In genomic region chr17:42456223-42457106, GRCh38 we compare ENCODE assay signal across 8 cellular contexts. TPM values are rescaled to one million over a fixed set of nuclear protein-coding genes. Genes with fewer than 3 reads are reported as not detected.
DNase-seq lines count a peak whose midpoint lies in the region; ATAC-seq and TF ChIP-seq lines count a peak whose summit lies in the region.

No MANE protein-coding gene starts in this region.

- H2AFZ ChIP-seq in parathyroid adenoma = peak overlapping the region; percentile 65

- H3K27ac ChIP-seq in parathyroid adenoma = peak overlapping the region; percentile 66
- no peak overlapping the region for H3K27ac ChIP-seq in brain microvascular endothelial cell

- H3K9ac ChIP-seq in parathyroid adenoma = no peak overlapping the region

- H3K4me3 ChIP-seq in parathyroid adenoma (ENCODE audit: low read depth, low read length) (peak overlapping the region; percentile 49), brain microvascular endothelial cell (ENCODE audit: low read depth, low read length) (no peak overlapping the region)

- peaks cover 11% of the 10 kb centered on the region for H3K79me2 ChIP-seq in parathyroid adenoma

- H3K36me3 ChIP-seq in parathyroid adenoma (ENCODE audit: control insufficient read depth, insufficient read depth, low read length) = no peaks in the 10 kb centered on the region
- H3K36me3 ChIP-seq in brain microvascular endothelial cell (replicated peaks) = peaks cover 4% of the 10 kb centered on the region

- peak; percentile 40 for DNase-seq in AG09319 (ENCODE audit: extremely low read depth, low read depth)
- peak; percentile 68 for DNase-seq in SK-MEL-5 (ENCODE audit: low read depth, low spot score)
- peak; percentile 40 for DNase-seq in epidermal melanocyte (ENCODE audit: insufficient read length, low spot score)
- no peak for DNase-seq in brain microvascular endothelial cell

- H3K27me3 ChIP-seq in parathyroid adenoma (ENCODE audit: control insufficient read depth, insufficient read depth, low read length) (no peaks in the 10 kb centered on the region), brain microvascular endothelial cell (replicated peaks) (no peaks in the 10 kb centered on the region)

- TF ChIP-seq CTCF in AG09319 (IDR thresholded peaks at IDR 0.05; ENCODE audit: low read depth, low read length) = no peak
- TF ChIP-seq CTCF in parathyroid adenoma (IDR thresholded peaks at IDR 0.05) = no peak
- TF ChIP-seq CTCF in brain microvascular endothelial cell (IDR thresholded peaks at IDR 0.05; ENCODE audit: low read depth, low read length, missing control alignments) = no peak

- no peaks in the 10 kb centered on the region for H3K9me3 ChIP-seq in parathyroid adenoma (ENCODE audit: control insufficient read depth, low read length)

- peak overlapping the region; percentile 80 for H3K4me2 ChIP-seq in parathyroid adenoma (ENCODE audit: low read length)

- ATAC-seq in GM19452 (IDR thresholded peaks at IDR 0.05; ENCODE audit: unreplicated experiment) (peak; percentile 38), HG03159 (IDR thresholded peaks at IDR 0.05; ENCODE audit: unreplicated experiment) (no peak), HG02759 (IDR thresholded peaks at IDR 0.05; ENCODE audit: unreplicated experiment) (no peak)

- peaks cover 17% of the 10 kb centered on the region for H3K4me1 ChIP-seq in parathyroid adenoma

- in situ Hi-C loops in SK-MEL-5 (cut with HindIII; ENCODE audit: low pct_unique_long_range_greater_than_20kb, low sequenced_read_pairs) (no loop called here), brain microvascular endothelial cell (cut with HindIII; ENCODE audit: low pct_ligation_motif_present, low sequenced_read_pairs) (no loop called here)

RNA-seq across cellular contexts. Expression of gene ATP6V0A1, which starts 2.2 kb away (rescaled TPM):
- 59.0 and 67.2 TPM in 2 replicates for total RNA-seq in SK-MEL-5 (2014; rRNA removed; shearing (Covaris generic))
- polyA plus RNA-seq in SK-MEL-5 (2015; cell fraction: cytosol; rRNA removed) = 79.9 and 96.7 TPM in 2 replicates
- polyA plus RNA-seq in SK-MEL-5 (2015; cell fraction: nucleus; rRNA removed) = 139 and 152 TPM in 2 replicates

RNA-seq across cellular contexts. Expression of gene CAVIN1, which starts 33.4 kb away (rescaled TPM):
- 10.0 and 11.2 TPM in 2 replicates for total RNA-seq in SK-MEL-5 (2014; rRNA removed; shearing (Covaris generic))
- polyA plus RNA-seq in SK-MEL-5 (2015; cell fraction: cytosol; rRNA removed) = 7.4 and 11.9 TPM in 2 replicates
- 0.49 and 1.6 TPM in 2 replicates for polyA plus RNA-seq in SK-MEL-5 (2015; cell fraction: nucleus; rRNA removed)
